6 cellular contexts compared by ENCODE assay signal in genomic region chr10:85177767-85178166, GRCh38.
"Had no signal": no experiment of that assay in that cellular context is flagged by ENCODE, and none has a peak within 500 bp of the region (broad histone marks: within the 10 kb centered on the region; RNA-seq: fewer than 3 reads in every experiment).

No MANE protein-coding gene starts in this region.

- H3K4me3 ChIP-seq: GM23338 had no signal

- H3K4me2 ChIP-seq: GM23338 had no signal

- DNase-seq: H9, HCEC 1CT had no signal

- H2AFZ ChIP-seq: GM23338 had no signal

- FAIRE-seq: H1, H54, HTR-8/SVneo had no signal

- ATAC-seq: GM23338 had no signal
